17 cellular contexts compared by ENCODE assay signal in genomic region chr17:57138030-57138911, GRCh38. TPM values are rescaled to one million over a fixed set of nuclear protein-coding genes. Genes with fewer than 3 reads are reported as not detected.
DNase-seq lines count a peak whose midpoint lies in the region; ATAC-seq, FAIRE-seq and TF ChIP-seq lines count a peak whose summit lies in the region.
"Had no signal": no experiment of that assay in that cellular context is flagged by ENCODE, and none has a peak within 500 bp of the region (broad histone marks: within the 10 kb centered on the region; RNA-seq: fewer than 3 reads in every experiment).

No MANE protein-coding gene starts in this region.

- no peak overlapping the region; the same call in 1 of the 2 replicates for H2BK12ac ChIP-seq in H1 (ENCODE audit: low read depth, low read length)

- peak overlapping the region; percentile 77; the same call in 1 of the 2 replicates for H2BK5ac ChIP-seq in H1 (ENCODE audit: low read depth, low read length)

- FAIRE-seq in HTR-8/SVneo (lab: Jason Lieb, UNC) (peak; percentile 13), H1 (lab: Jason Lieb, UNC) (no peak)
- FAIRE-seq: GM19239, RCC 7860 had no signal

- CTCF ChIA-PET in H1 (lab: Charles Lee; ENCODE audit: partially characterized antibody) = interaction anchor here (0.6 to 3.3 kb wide), 7 partner anchors 9 to 609 kb away, joined by 3 to 13 read pairs (median 3); no protein-coding TSS in a partner anchor

- POLR2A ChIA-PET in H1 (lab: Charles Lee; ENCODE audit: partially characterized antibody) = interaction anchor here (1.5 kb wide), 1 partner anchor 9 kb away, joined by 6 read pairs; no protein-coding TSS in a partner anchor

- 82% methylated on average over 17 of the region's 17 CpGs; no CpG with 5 or more reads in 1 of the 2 experiments for WGBS in H1 (ENCODE audit: extremely low coverage in 1 of 2, insufficient coverage in 1 of 2, insufficient read length in 1 of 2, insufficient replicate concordance in 2 of 2, low coverage in 1 of 2, low lambda C conversion rate in 2 of 2, missing lambda C conversion rate in 1 of 2), 2 experiments

- H2BK20ac ChIP-seq in H1 (ENCODE audit: low read length) = peak overlapping the region; percentile 55; the same call in 1 of the 2 replicates

- H3K36me3 ChIP-seq in BLaER1 treated with 17β-estradiol and CSF1 and Interleukin-3, amounts not matched to agents 10 nM and 100 nM = no peaks in the 10 kb centered on the region
- H3K36me3 ChIP-seq in H1 (ENCODE audit: control insufficient read depth in 2 of 4, insufficient read depth in 4 of 4, low read length in 3 of 4) (no peaks in the 10 kb centered on the region), parathyroid adenoma (ENCODE audit: control insufficient read depth, insufficient read depth, low read length) (no peaks in the 10 kb centered on the region)

- H4K8ac ChIP-seq in H1 (ENCODE audit: extremely low read depth, insufficient read depth, low read length) = no peak overlapping the region

- H2AK5ac ChIP-seq in H1 (ENCODE audit: low read depth, low read length) = no peak overlapping the region

- 0 out of 2 replicates have a peak overlapping the region, but pooled peaks have one; percentile 8 for H2BK15ac ChIP-seq in H1 (ENCODE audit: low read length)

- no peaks in the 10 kb centered on the region for H3K79me1 ChIP-seq in H1 (ENCODE audit: low read depth, low read length)

- DNase-seq in HTR-8/SVneo (ENCODE audit: insufficient read length, low spot score) = no peak
- DNase-seq in H1 (ENCODE audit: low read depth in 1 of 2, low spot score in 2 of 2) = no peak
- DNase-seq in 8988T = no peak
- no peak for DNase-seq in dermis blood vessel endothelial cell
- DNase-seq: ACHN, DMS79 treated with DMSO at 0.1 percent for 48 hours, NCI-H1105, NCI-H2081 treated with DMSO at 0.1 percent for 48 hours, NCI-H446 treated with DMSO at 0.1 percent for 48 hours, SHP77, T-helper 1 cell had no signal

- H3K9me3 ChIP-seq in BLaER1 treated with 17β-estradiol and CSF1 and Interleukin-3, amounts not matched to agents 10 nM and 100 nM (replicated peaks in 1 of 11) = no peaks in the 10 kb centered on the region
- H3K9me3 ChIP-seq in H1 (ENCODE audit: insufficient read depth in 2 of 2, low read depth in 1 of 2, low read length in 1 of 2) (no peaks in the 10 kb centered on the region), parathyroid adenoma (ENCODE audit: control insufficient read depth, low read length) (no peaks in the 10 kb centered on the region)

- H3K27me3 ChIP-seq in BLaER1 treated with 17β-estradiol and CSF1 and Interleukin-3, amounts not matched to agents 10 nM and 100 nM = peaks cover 0 to 10% (median 0%) of the 10 kb centered on the region in 11 experiments; a peak in 2 of 22 replicates
- no peaks in the 10 kb centered on the region for H3K27me3 ChIP-seq in H1 (replicated peaks in 1 of 4; ENCODE audit: control insufficient read depth in 3 of 4, extremely low read depth in 1 of 4, insufficient read depth in 3 of 4, low read length in 3 of 4)
- H3K27me3 ChIP-seq in parathyroid adenoma (ENCODE audit: control insufficient read depth, insufficient read depth, low read length) = no peaks in the 10 kb centered on the region

- peak overlapping the region in 5 of 11 experiments; percentile 5 to 61 (median 53); a peak in 8 of 22 replicates for H3K27ac ChIP-seq in BLaER1 treated with 17β-estradiol and CSF1 and Interleukin-3, amounts not matched to agents 10 nM and 100 nM
- H3K27ac ChIP-seq in H1 (ENCODE audit: low read depth, low read length) = no peak overlapping the region
- peak overlapping the region; percentile 30 for H3K27ac ChIP-seq in parathyroid adenoma

- no peak for TF ChIP-seq POLR2A in H1 (IDR thresholded peaks at IDR 0.05; ENCODE audit: control extremely low read depth in 1 of 2, low read depth in 2 of 2, low read length in 2 of 2)

- no peak overlapping the region for H3K4me3 ChIP-seq in BLaER1 treated with 17β-estradiol and CSF1 and Interleukin-3, amounts not matched to agents 10 nM and 100 nM
- H3K4me3 ChIP-seq in H1 (ENCODE audit: extremely low read depth in 1 of 4, insufficient read depth in 2 of 4, low read depth in 3 of 4, low read length in 4 of 4) (no peak overlapping the region), parathyroid adenoma (ENCODE audit: low read depth, low read length) (no peak overlapping the region)

- peaks cover 29 to 100% (median 96%) of the 10 kb centered on the region in 10 experiments for H3K4me1 ChIP-seq in BLaER1 treated with 17β-estradiol and CSF1 and Interleukin-3, amounts not matched to agents 10 nM and 100 nM
- H3K4me1 ChIP-seq in H1 (replicated peaks in 1 of 4; ENCODE audit: control insufficient read depth in 3 of 4, insufficient read depth in 4 of 4, low read length in 3 of 4) (peaks cover 0 to 8% (median 3%) of the 10 kb centered on the region in 4 experiments; a peak in 6 of 7 replicates), parathyroid adenoma (peaks cover 11% of the 10 kb centered on the region)

- H3K4ac ChIP-seq in H1 (replicated peaks; ENCODE audit: insufficient read length, low read depth, low read length) = peak overlapping the region; percentile 38

- no peaks in the 10 kb centered on the region for H3K23me2 ChIP-seq in H1 (ENCODE audit: low read depth, low read length)

- no peaks in the 10 kb centered on the region; a peak in 1 of 22 replicates for H4K20me1 ChIP-seq in BLaER1 treated with 17β-estradiol and CSF1 and Interleukin-3, amounts not matched to agents 10 nM and 100 nM
- H4K20me1 ChIP-seq in H1 (replicated peaks in 1 of 2; ENCODE audit: control insufficient read depth in 1 of 2, insufficient read depth in 2 of 2, low read length in 2 of 2) = no peaks in the 10 kb centered on the region

- no peak overlapping the region for H3K56ac ChIP-seq in H1 (replicated peaks; ENCODE audit: insufficient read length, low read depth, low read length)

- H3K14ac ChIP-seq in H1 (ENCODE audit: insufficient read length) = no peak overlapping the region

- H4K91ac ChIP-seq in H1 (replicated peaks; ENCODE audit: insufficient read length, low read length) = peak overlapping the region; percentile 32

- no peak overlapping the region for H4K5ac ChIP-seq in H1 (ENCODE audit: insufficient read length, low read depth, low read length)

- peak overlapping the region; percentile 22; the same call in 1 of the 2 replicates for H3K18ac ChIP-seq in H1 (ENCODE audit: extremely low read depth, low read length)

- H3K9ac ChIP-seq in BLaER1 treated with 17β-estradiol and CSF1 and Interleukin-3, amounts not matched to agents 10 nM and 100 nM = peak overlapping the region in 5 of 11 experiments; percentile 26 to 60 (median 49); a peak in 9 of 22 replicates
- H3K9ac ChIP-seq in H1 (replicated peaks in 1 of 4; ENCODE audit: extremely low read depth in 1 of 4, low read depth in 3 of 4, low read length in 3 of 4) (no peak overlapping the region), parathyroid adenoma (no peak overlapping the region)

- no peaks in the 10 kb centered on the region for H3K79me2 ChIP-seq in H1 (ENCODE audit: control insufficient read depth in 1 of 2, insufficient read depth in 2 of 2, low read length in 2 of 2)
- no peaks in the 10 kb centered on the region for H3K79me2 ChIP-seq in parathyroid adenoma

- TF ChIP-seq EP300 in H1 (IDR thresholded peaks at IDR 0.05; ENCODE audit: borderline replicate concordance in 1 of 2, low read depth in 2 of 2, low read length in 2 of 2) = no peak

- H2BK120ac ChIP-seq in H1 (replicated peaks; ENCODE audit: low read depth, low read length) = peak overlapping the region; percentile 63

- H2AFZ ChIP-seq in H1 (ENCODE audit: low read length) (no peak overlapping the region), parathyroid adenoma (peak overlapping the region; percentile 54)

- ATAC-seq in HG03139 (IDR thresholded peaks at IDR 0.05; ENCODE audit: unreplicated experiment) (no peak), HG03095 (IDR thresholded peaks at IDR 0.05; ENCODE audit: unreplicated experiment) (no peak)

- H3K4me2 ChIP-seq in BLaER1 treated with 17β-estradiol and CSF1 and Interleukin-3, amounts not matched to agents 10 nM and 100 nM = peak overlapping the region in 9 of 11 experiments; percentile 23 to 86 (median 69); a peak in 17 of 22 replicates
- H3K4me2 ChIP-seq in H1 (ENCODE audit: insufficient read depth in 1 of 2, low read depth in 2 of 2, low read length in 2 of 2) (no peak overlapping the region), parathyroid adenoma (ENCODE audit: low read length) (no peak overlapping the region)

- no peak overlapping the region for H3K23ac ChIP-seq in H1 (ENCODE audit: insufficient read length)

- TF ChIP-seq CTCF in H1 (IDR thresholded peaks at IDR 0.05; ENCODE audit: control extremely low read depth in 1 of 3, insufficient read depth in 1 of 3, low read depth in 1 of 3, low read length in 3 of 3) (no peak), parathyroid adenoma (IDR thresholded peaks at IDR 0.05) (no peak)

- TF ChIP-seq RAD21 in H1 (IDR thresholded peaks at IDR 0.05 in 1 of 2, conservative IDR thresholded peaks at IDR 0.05 in 1 of 2; ENCODE audit: low read depth in 2 of 2, low read length in 2 of 2) = no peak

TF ChIP-seq in H1, 55 proteins besides CTCF, POLR2A, EP300 and RAD21 (continues in another document):
- TF ChIP-seq RNF2 (IDR thresholded peaks at IDR 0.05; ENCODE audit: borderline replicate concordance, low read depth, low read length, missing control alignments, poor library complexity, severe bottlenecking) = no peak
- no peak for TF ChIP-seq SUZ12 (IDR thresholded peaks at IDR 0.05; ENCODE audit: low read length)
- TF ChIP-seq KDM1A (IDR thresholded peaks at IDR 0.05; ENCODE audit: borderline replicate concordance, low read length) = no peak
- no peak for TF ChIP-seq YY1 (IDR thresholded peaks at IDR 0.05; ENCODE audit: low read depth, low read length)
- no peak for TF ChIP-seq PHF8 (conservative IDR thresholded peaks at IDR 0.05; ENCODE audit: low read depth, low read length)
- TF ChIP-seq CHD1 (IDR thresholded peaks at IDR 0.05; ENCODE audit: low read depth, low read length) = no peak
- no peak for TF ChIP-seq SAP30 (IDR thresholded peaks at IDR 0.05; ENCODE audit: insufficient read depth, insufficient replicate concordance, low read length)
- no peak for TF ChIP-seq JUN (IDR thresholded peaks at IDR 0.05; ENCODE audit: low read depth, low read length)
- TF ChIP-seq JUND (IDR thresholded peaks at IDR 0.05; ENCODE audit: low read length) = no peak
- TF ChIP-seq TAF1 (IDR thresholded peaks at IDR 0.05; ENCODE audit: low read depth, low read length) = no peak
- TF ChIP-seq HDAC2 (IDR thresholded peaks at IDR 0.05; ENCODE audit: borderline replicate concordance in 1 of 2, low read depth in 2 of 2, low read length in 2 of 2) = no peak

RNA-seq across cellular contexts. Expression of gene AKAP1, which starts 53.2 kb away (rescaled TPM):
- total RNA-seq in H1 (2021; fragmentation: NEBNext Ultra II Directional; extraction: Animal tissue kit (Norgen Biotek cat#: 25700)) = 110 and 120 TPM in 2 replicates
- polyA plus RNA-seq in H1 (2011; rRNA removed) = 156 and 195 TPM in 2 replicates
- polyA plus RNA-seq in H1 (2011; cell fraction: cytosol; rRNA removed) = 142 TPM
- 377 TPM for polyA plus RNA-seq in H1 (2011; cell fraction: nucleus; rRNA removed)
- polyA plus RNA-seq in H1 (2012, experiment 1 of 2) = 83.6 to 102 TPM (median 91.8 TPM) in 4 replicates
- polyA plus RNA-seq in H1 (2012, experiment 2 of 2) = 36.0 TPM
- polyA plus RNA-seq in H1 (2013, experiment 1 of 2) = 166 TPM
- 181 TPM for polyA plus RNA-seq in H1 (2013, experiment 2 of 2)
- polyA minus RNA-seq in H1 (2011; rRNA and poly(A)+ RNA removed) = 331 and 335 TPM in 2 replicates
- 139 TPM for polyA minus RNA-seq in H1 (2011; cell fraction: cytosol; rRNA and poly(A)+ RNA removed)
- 80.5 TPM for polyA minus RNA-seq in H1 (2011; cell fraction: nucleus; rRNA and poly(A)+ RNA removed)
- total RNA-seq in dermis blood vessel endothelial cell = 16.0 and 24.5 TPM in 2 replicates

Comparison
In these comparisons a context has a peak if more than half of its experiments do, and no peak if none do; other contexts are left out.
1. H3K4me2 ChIP-seq: peak in BLaER1 treated with 17β-estradiol and CSF1 and Interleukin-3, amounts not matched to agents 10 nM and 100 nM (9 of 11); none in H1 (0 of 2) and parathyroid adenoma (single experiment).